21 cellular contexts compared by ENCODE assay signal in the genomic region with DNA sequence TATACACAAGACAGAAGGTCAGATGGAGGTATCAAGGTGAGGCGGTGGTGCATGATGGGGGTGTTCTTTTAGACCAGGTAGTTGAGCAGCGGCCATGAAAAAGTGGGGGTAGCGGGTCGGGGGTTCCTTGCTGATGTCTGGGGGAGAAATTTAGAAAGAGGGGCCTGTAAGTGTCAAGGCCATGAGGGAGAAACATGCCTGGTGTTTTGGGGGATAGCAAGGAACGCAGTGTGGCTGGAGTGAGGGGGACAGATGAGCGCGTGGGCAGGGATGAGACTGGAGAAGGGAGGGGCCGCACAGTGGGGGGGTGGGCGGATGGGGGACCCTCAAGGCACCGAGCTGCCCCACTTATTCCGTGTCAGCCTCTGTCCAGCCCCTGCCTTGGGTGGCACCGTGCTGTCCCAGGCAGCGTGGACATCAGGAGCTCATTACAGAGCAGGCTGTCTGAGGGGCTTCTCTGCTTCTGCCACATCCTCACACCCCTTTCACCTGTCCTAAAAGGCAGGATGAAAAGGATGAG.
A peak's percentile ranks its signal among the peaks of the same experiment; 100 is the strongest.
DNase-seq lines count a peak whose midpoint lies in the region; ATAC-seq and TF ChIP-seq lines count a peak whose summit lies in the region.
"Had no signal": no experiment of that assay in that cellular context is flagged by ENCODE, and none has a peak within 500 bp of the region (broad histone marks: within the 10 kb centered on the region; RNA-seq: fewer than 3 reads in every experiment).

No MANE protein-coding gene starts in this region.

- no peak overlapping the region for H2AFZ ChIP-seq in neuronal stem cell (ENCODE audit: low read length)
- H2AFZ ChIP-seq: GM23248, PC-9 had no signal

- TF ChIP-seq EP300 in gastroesophageal sphincter (IDR thresholded peaks at IDR 0.05) (no peak), transverse colon (IDR thresholded peaks at IDR 0.05; ENCODE audit: low read depth) (no peak)

- in situ Hi-C loops in transverse colon (cut with MboI; ENCODE audit: low pct_ligation_motif_present in 1 of 4, low pct_unique_long_range_greater_than_20kb in 1 of 4, low sequenced_read_pairs in 3 of 4): loop anchor here in 1 of 4 donors (10.0 kb wide), 1 partner anchor 61 kb away; no protein-coding TSS in a partner anchor

- H3K4me1 ChIP-seq in cardiac muscle cell (ENCODE audit: low read depth) (peaks cover 55% of the 10 kb centered on the region), gastroesophageal sphincter (peaks cover 0 to 48% (median 25%) of the 10 kb centered on the region in 3 donors), neuronal stem cell (ENCODE audit: control insufficient read depth in 2 of 2, insufficient read depth in 1 of 2, low read depth in 1 of 2, low read length in 2 of 2) (peaks cover 3 to 8% of the 10 kb centered on the region in 2 donors), transverse colon (peaks cover 0 to 15% (median 12%) of the 10 kb centered on the region in 4 donors)

- no peaks in the 10 kb centered on the region for H3K79me1 ChIP-seq in neuronal stem cell (ENCODE audit: low read depth, low read length)

- H3K23ac ChIP-seq in neuronal stem cell (ENCODE audit: low read depth, low read length, poor library complexity): no peak overlapping the region

- no peak overlapping the region for H2BK120ac ChIP-seq in neuronal stem cell (ENCODE audit: low read depth, low read length)

- no peak overlapping the region for H3K4ac ChIP-seq in neuronal stem cell (ENCODE audit: low read length)

- no peak overlapping the region for H3K9ac ChIP-seq in neuronal stem cell (ENCODE audit: low read depth, low read length, poor library complexity)
- H3K9ac ChIP-seq: GM23248, KMS-11 had no signal

- H3K27me3 ChIP-seq in cardiac muscle cell: no peaks in the 10 kb centered on the region
- H3K27me3 ChIP-seq in gastroesophageal sphincter: no peaks in the 10 kb centered on the region
- H3K27me3 ChIP-seq in neuronal stem cell (ENCODE audit: control insufficient read depth in 3 of 3, insufficient read depth in 3 of 3, low read depth in 1 of 3, low read length in 3 of 3): peaks cover 0 to 41% (median 28%) of the 10 kb centered on the region in 3 experiments
- H3K27me3 ChIP-seq in transverse colon: no peaks in the 10 kb centered on the region

- H2BK15ac ChIP-seq in neuronal stem cell (ENCODE audit: low read length): no peak overlapping the region

- no peak overlapping the region for H3K18ac ChIP-seq in neuronal stem cell (ENCODE audit: low read length)

- H3K4me3 ChIP-seq in cardiac muscle cell: no peak overlapping the region
- no peak overlapping the region for H3K4me3 ChIP-seq in gastroesophageal sphincter
- H3K4me3 ChIP-seq in neuronal stem cell (ENCODE audit: low read length in 2 of 2): no peak overlapping the region
- H3K4me3 ChIP-seq in transverse colon: no peak overlapping the region
- H3K4me3 ChIP-seq: GM23248, HAP-1, PC-9 had no signal

- peak overlapping the region; percentile 54 for H2AK5ac ChIP-seq in neuronal stem cell (ENCODE audit: low read depth, low read length)

- no peak overlapping the region for H4K8ac ChIP-seq in neuronal stem cell (ENCODE audit: low read depth, low read length)

- TF ChIP-seq POLR2A in gastroesophageal sphincter (IDR thresholded peaks at IDR 0.05) (no peak), transverse colon (IDR thresholded peaks at IDR 0.05) (no peak)

- WGBS in gastroesophageal sphincter (ENCODE audit: low coverage in 1 of 2), 2 donors: 82 to 91% methylated on average over 10 to 11 of the region's 13 CpGs
- WGBS in neuronal stem cell (ENCODE audit: extremely low coverage in 2 of 2, insufficient read length in 2 of 2, insufficient replicate concordance in 1 of 2), 2 donors: no CpG with 5 or more reads among the region's 13 CpGs
- 77 to 83% methylated on average over 4 to 12 of the region's 13 CpGs for WGBS in transverse colon (ENCODE audit: low coverage in 1 of 2), 2 donors

- H3K27ac ChIP-seq in cardiac muscle cell (peak overlapping the region; percentile 63), gastroesophageal sphincter (peak overlapping the region in 3 of 4 donors; percentile 37 to 92 (median 43)), neuronal stem cell (replicated peaks; ENCODE audit: low read length) (no peak overlapping the region), transverse colon (no peak overlapping the region)
- H3K27ac ChIP-seq: C4-2B, GM23248, KMS-11, PC-9, RWPE1 had no signal

- no peak overlapping the region for H4K91ac ChIP-seq in neuronal stem cell (ENCODE audit: low read depth, low read length, poor library complexity)

- H3K36me3 ChIP-seq in cardiac muscle cell: no peaks in the 10 kb centered on the region
- no peaks in the 10 kb centered on the region for H3K36me3 ChIP-seq in gastroesophageal sphincter
- H3K36me3 ChIP-seq in neuronal stem cell (replicated peaks in 1 of 2; ENCODE audit: control insufficient read depth in 2 of 2, insufficient read depth in 2 of 2, low read length in 2 of 2): no peaks in the 10 kb centered on the region
- H3K36me3 ChIP-seq in transverse colon: no peaks in the 10 kb centered on the region
- H3K36me3 ChIP-seq: HAP-1 had no signal

- H2BK5ac ChIP-seq in neuronal stem cell (ENCODE audit: low read length): no peak overlapping the region

- no peak for DNase-seq in cardiac muscle cell (ENCODE audit: low read depth in 1 of 2, low spot score in 1 of 2)
- no peak for DNase-seq in Right ventricle myocardium superior
- DNase-seq in neuronal stem cell (ENCODE audit: low spot score): no peak
- peak; percentile 3 for DNase-seq in transverse colon
- DNase-seq in dermis blood vessel endothelial cell: no peak
- DNase-seq in dedifferentiated amniotic fluid mesenchymal stem cell (ENCODE audit: extremely low spot score): no peak
- DNase-seq in SW480 (ENCODE audit: low spot score): no peak
- DNase-seq: GM23248, NCI-H1092 treated with DMSO at 0.1 percent for 48 hours, NCI-H1436 treated with DMSO at 0.1 percent for 48 hours, NCI-H1930, NCI-H2227 treated with DMSO at 0.1 percent for 48 hours, NCI-H510A treated with DMSO at 0.1 percent for 48 hours, NCI-H748 treated with DMSO at 0.1 percent for 48 hours, PC-9, SIG-M5 had no signal

- H3K9me3 ChIP-seq in cardiac muscle cell (ENCODE audit: low read depth) (no peaks in the 10 kb centered on the region), gastroesophageal sphincter (no peaks in the 10 kb centered on the region), neuronal stem cell (replicated peaks in 1 of 2; ENCODE audit: control insufficient read depth in 2 of 2, insufficient read depth in 1 of 2, low read depth in 1 of 2, low read length in 2 of 2) (no peaks in the 10 kb centered on the region), transverse colon (no peaks in the 10 kb centered on the region)
- H3K9me3 ChIP-seq: HAP-1 had no signal

- no peak overlapping the region for H3K14ac ChIP-seq in neuronal stem cell (ENCODE audit: low read length)

- TF ChIP-seq CTCF in cardiac muscle cell (IDR thresholded peaks at IDR 0.05; ENCODE audit: low read depth, low read length): no peak
- no peak for TF ChIP-seq CTCF in gastroesophageal sphincter (IDR thresholded peaks at IDR 0.05)
- no peak for TF ChIP-seq CTCF in transverse colon (IDR thresholded peaks at IDR 0.05)

- H3K4me2 ChIP-seq in neuronal stem cell (ENCODE audit: insufficient read depth, low read length, poor library complexity, severe bottlenecking): no peak overlapping the region
- H3K4me2 ChIP-seq: KMS-11, PC-9 had no signal

- ATAC-seq in Right ventricle myocardium superior (ENCODE audit: poor library complexity): no peak
- no peak for ATAC-seq in gastroesophageal sphincter

- H2BK12ac ChIP-seq in neuronal stem cell (ENCODE audit: low read length): no peak overlapping the region

- intact Hi-C loops in Right ventricle myocardium superior (cut with DNase I): no loop called here
- intact Hi-C loops in transverse colon (cut with DNase I; ENCODE audit: low total_unique reads): loop anchor here (5.0 kb wide), 1 partner anchor 228 kb away; no protein-coding TSS in a partner anchor

Comparison
In these comparisons a context has a peak if more than half of its experiments do, and no peak if none do; other contexts are left out.
1. H3K27ac ChIP-seq: peak in cardiac muscle cell (single experiment) and gastroesophageal sphincter (3 of 4); none in neuronal stem cell (single experiment) and transverse colon (0 of 4).